1 cellular context compared by ENCODE assay signal in genomic region chr17:32486701-32487459, GRCh38.
TF ChIP-seq lines count a peak whose summit lies in the region.

CDK5R1 (plus strand) TSS chr17:32486993; CDS start chr17:32487621, 628 bp downstream.

TF ChIP-seq in H1, 55 proteins besides CTCF, POLR2A, EP300 and RAD21 (continued from another document):
- TF ChIP-seq SP4 (IDR thresholded peaks at IDR 0.05; ENCODE audit: low read length) (no peak), CHD2 (IDR thresholded peaks at IDR 0.05; ENCODE audit: low read length) (no peak), PHF8 (conservative IDR thresholded peaks at IDR 0.05; ENCODE audit: low read depth, low read length) (peak; percentile 66), RBBP5 (IDR thresholded peaks at IDR 0.05; ENCODE audit: borderline replicate concordance, low read depth, low read length) (peak; percentile 75; the same call in 1 of the 2 replicates), CBX8 (IDR thresholded peaks at IDR 0.05; ENCODE audit: borderline replicate concordance, low read depth, low read length) (no peak), MAX (IDR thresholded peaks at IDR 0.05) (no peak; the same call in 1 of the 2 replicates), BACH1 (IDR thresholded peaks at IDR 0.05; ENCODE audit: low read length) (no peak), JUN (IDR thresholded peaks at IDR 0.05; ENCODE audit: low read depth, low read length) (no peak)
